Comparison of ENCODE assay signal across 1 cellular context in the genomic region with DNA sequence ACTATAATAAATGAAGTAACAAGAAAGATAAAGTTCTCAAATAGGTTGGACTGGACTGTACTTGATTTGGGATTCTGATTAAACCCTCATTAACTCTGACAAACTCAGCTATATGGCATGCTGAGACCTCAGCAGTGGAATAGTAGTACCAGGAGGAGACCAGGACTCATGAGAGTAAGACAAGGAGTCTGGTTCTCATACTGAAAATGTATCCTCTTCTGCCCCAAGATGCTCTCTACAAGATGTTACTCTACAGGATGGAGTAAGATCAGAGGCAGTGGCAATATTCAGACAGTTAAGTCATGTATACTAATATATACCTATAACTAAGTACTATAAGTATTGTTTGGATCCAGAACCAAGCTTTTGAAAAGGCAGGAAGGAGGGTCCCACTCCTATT.
TF ChIP-seq lines count a peak whose summit lies in the region.

No MANE protein-coding gene starts in this region.

TF ChIP-seq in IMR-90, 13 proteins besides CTCF, POLR2A, EP300 and RAD21 (continued from another document):
- TF ChIP-seq, protein P1, sequence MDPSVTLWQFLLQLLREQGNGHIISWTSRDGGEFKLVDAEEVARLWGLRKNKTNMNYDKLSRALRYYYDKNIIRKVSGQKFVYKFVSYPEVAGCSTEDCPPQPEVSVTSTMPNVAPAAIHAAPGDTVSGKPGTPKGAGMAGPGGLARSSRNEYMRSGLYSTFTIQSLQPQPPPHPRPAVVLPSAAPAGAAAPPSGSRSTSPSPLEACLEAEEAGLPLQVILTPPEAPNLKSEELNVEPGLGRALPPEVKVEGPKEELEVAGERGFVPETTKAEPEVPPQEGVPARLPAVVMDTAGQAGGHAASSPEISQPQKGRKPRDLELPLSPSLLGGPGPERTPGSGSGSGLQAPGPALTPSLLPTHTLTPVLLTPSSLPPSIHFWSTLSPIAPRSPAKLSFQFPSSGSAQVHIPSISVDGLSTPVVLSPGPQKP (IDR thresholded peaks at IDR 0.05; ENCODE audit: borderline replicate concordance, low read depth, low read length) = no peak
- TF ChIP-seq SMC3 (IDR thresholded peaks at IDR 0.05; ENCODE audit: low read depth, low read length) = no peak
- TF ChIP-seq MAZ (IDR thresholded peaks at IDR 0.05; ENCODE audit: borderline replicate concordance, low read depth, low read length) = no peak
- TF ChIP-seq, protein P2, sequence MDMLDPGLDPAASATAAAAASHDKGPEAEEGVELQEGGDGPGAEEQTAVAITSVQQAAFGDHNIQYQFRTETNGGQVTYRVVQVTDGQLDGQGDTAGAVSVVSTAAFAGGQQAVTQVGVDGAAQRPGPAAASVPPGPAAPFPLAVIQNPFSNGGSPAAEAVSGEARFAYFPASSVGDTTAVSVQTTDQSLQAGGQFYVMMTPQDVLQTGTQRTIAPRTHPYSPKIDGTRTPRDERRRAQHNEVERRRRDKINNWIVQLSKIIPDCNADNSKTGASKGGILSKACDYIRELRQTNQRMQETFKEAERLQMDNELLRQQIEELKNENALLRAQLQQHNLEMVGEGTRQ (IDR thresholded peaks at IDR 0.05; ENCODE audit: low read depth, low read length) = no peak
- TF ChIP-seq FOS (IDR thresholded peaks at IDR 0.05; ENCODE audit: low read depth, low read length) = no peak
- no peak for TF ChIP-seq RCOR1 (IDR thresholded peaks at IDR 0.05; ENCODE audit: insufficient replicate concordance, low read length)
TF ChIP-seq in IMR-90: peak in this region for 0.
